Comparison of ENCODE assay signal across 14 cellular contexts in genomic region chr12:97943359-97943758, GRCh38.
A peak's percentile ranks its signal among the peaks of the same experiment; 100 is the strongest.
DNase-seq lines count a peak whose midpoint lies in the region; ATAC-seq and TF ChIP-seq lines count a peak whose summit lies in the region.
"Had no signal": no experiment of that assay in that cellular context is flagged by ENCODE, and none has a peak within 500 bp of the region (broad histone marks: within the 10 kb centered on the region; RNA-seq: fewer than 3 reads in every experiment).

No MANE protein-coding gene starts in this region.

- no peak overlapping the region for H3K4ac ChIP-seq in H9 (ENCODE audit: low read depth, low read length)

- no peak overlapping the region for H4K91ac ChIP-seq in H9 (ENCODE audit: insufficient read length, low read depth, low read length)

- DNase-seq in A673 (ENCODE audit: low spot score) (no peak), H9 (no peak), PC-3 (peak; percentile 13), foreskin keratinocyte (no peak), NCI-H2029 treated with DMSO at 0.1 percent for 48 hours (lab: John Stamatoyannopoulos, UW) (no peak), cerebellar nuclear complex (lab: John Stamatoyannopoulos, UW) (no peak)
- DNase-seq: activated CD4-positive, alpha-beta T cell treated with anti-CD3 and anti-CD28 coated beads, Interleukin-2, amount 50 U/mL, for 1 hour; activated effector memory CD4-positive, alpha-beta T cell treated with anti-CD3 and anti-CD28 coated beads, Interleukin-2, amount 50 U/mL, for 16 hours; COR-L47; erythroblast; left ventricle myocardium inferior; NCI-H1417 treated with DMSO at 0.1 percent for 48 hours had no signal

- H3K23ac ChIP-seq in H9 (ENCODE audit: insufficient read length, low read depth, low read length): no peak overlapping the region

- H2BK15ac ChIP-seq in H9 (ENCODE audit: low read depth, low read length): no peak overlapping the region

- no peak overlapping the region for H3K27ac ChIP-seq in A673 (ENCODE audit: low read depth, low read length, poor library complexity, severe bottlenecking)
- no peak overlapping the region for H3K27ac ChIP-seq in H9 (ENCODE audit: insufficient read length, low read depth, low read length)
- H3K27ac ChIP-seq in PC-3 (ENCODE audit: low read length): no peak overlapping the region
- H3K27ac ChIP-seq in foreskin keratinocyte: no peak overlapping the region
- H3K27ac ChIP-seq: left ventricle myocardium inferior, suprapubic skin had no signal

- H3K36me3 Mint-ChIP-seq in H9 (ENCODE audit: insufficient read depth in 1 of 3, low read depth in 3 of 3): peaks cover 13 to 19% (median 13%) of the 10 kb centered on the region in 3 experiments

- POLR2A ChIA-PET in A673 (lab: Charles Lee; ENCODE audit: low non-redundant PET): interaction anchor here (0.6 kb wide), 1 partner anchor 358 kb away, joined by 3 read pairs; no protein-coding TSS in a partner anchor
- POLR2A ChIA-PET in PC-3 (lab: Charles Lee; ENCODE audit: unreplicated experiment): no interaction called here

- no peak overlapping the region for H3K56ac ChIP-seq in H9 (ENCODE audit: insufficient read length, low read depth, low read length)

- no peak overlapping the region for H2AFZ ChIP-seq in H9 (ENCODE audit: low read length)
- no peak overlapping the region for H2AFZ ChIP-seq in PC-3 (ENCODE audit: low read length)

- no peak overlapping the region for H2BK5ac ChIP-seq in H9 (ENCODE audit: insufficient read length, low read length)

- H3K4me3 ChIP-seq in A673 (ENCODE audit: low read depth, low read length, poor library complexity, severe bottlenecking) (no peak overlapping the region), PC-3 (ENCODE audit: low read length) (no peak overlapping the region)
- H3K4me3 ChIP-seq: left ventricle myocardium inferior, suprapubic skin had no signal

- no peak overlapping the region for H3K9ac ChIP-seq in H9 (ENCODE audit: extremely low read depth, insufficient read length, low read length)
- H3K9ac ChIP-seq in PC-3 (ENCODE audit: low read length): no peak overlapping the region

- H3K36me3 ChIP-seq in A673 (ENCODE audit: insufficient read depth, low read length, poor library complexity, severe bottlenecking): no peaks in the 10 kb centered on the region
- no peaks in the 10 kb centered on the region for H3K36me3 ChIP-seq in PC-3 (ENCODE audit: low read depth, low read length)
- H3K36me3 ChIP-seq: left ventricle myocardium inferior, suprapubic skin had no signal

- H3K27me3 ChIP-seq in A673 (replicated peaks; ENCODE audit: insufficient read depth, low read depth, low read length, poor library complexity) (peaks cover 13% of the 10 kb centered on the region), H9 (ENCODE audit: insufficient read depth, low read length) (no peaks in the 10 kb centered on the region), PC-3 (ENCODE audit: low read length) (no peaks in the 10 kb centered on the region), foreskin keratinocyte (no peaks in the 10 kb centered on the region)
- H3K27me3 ChIP-seq: suprapubic skin had no signal

- no peak overlapping the region for H3K14ac ChIP-seq in H9 (ENCODE audit: insufficient read depth, low read length)

- H3K9me3 ChIP-seq in A673 (ENCODE audit: low read depth, low read length, poor library complexity, severe bottlenecking): no peaks in the 10 kb centered on the region
- H3K9me3 ChIP-seq in H9 (ENCODE audit: control insufficient read depth, low read depth, low read length): no peaks in the 10 kb centered on the region
- H3K9me3 ChIP-seq in PC-3 (ENCODE audit: low read length): no peaks in the 10 kb centered on the region
- H3K9me3 ChIP-seq: suprapubic skin had no signal

- H2AK5ac ChIP-seq in H9 (ENCODE audit: insufficient read length, low read length): no peak overlapping the region

- H3K9me2 ChIP-seq in PC-3 (replicated peaks; ENCODE audit: low read length): no peaks in the 10 kb centered on the region

- intact Hi-C loops in A673 (cut with micrococcal nuclease; ENCODE audit: unreplicated experiment): no loop called here
- intact Hi-C loops in PC-3 (cut with micrococcal nuclease): no loop called here

- no peak overlapping the region for H3K4me3 Mint-ChIP-seq in H9

- no peaks in the 10 kb centered on the region for H4K20me1 ChIP-seq in H9 (ENCODE audit: control insufficient read depth, insufficient read depth, insufficient read length)
- no peaks in the 10 kb centered on the region for H4K20me1 ChIP-seq in PC-3 (ENCODE audit: low read length)

- H3K4me2 ChIP-seq in H9 (ENCODE audit: insufficient read depth, insufficient read length, low read length) (no peak overlapping the region), PC-3 (ENCODE audit: low read length) (no peak overlapping the region)

- no peak overlapping the region for H4K5ac ChIP-seq in H9 (ENCODE audit: insufficient read length, low read depth, low read length)

- no CpG with 5 or more reads among the region's 1 CpG for WGBS in H9 (ENCODE audit: extremely low coverage, insufficient read length, low lambda C conversion rate)

- 0 out of 2 replicates have a peak, but pooled peaks have one; percentile 28 for TF ChIP-seq CTCF in A673 (conservative IDR thresholded peaks at IDR 0.05; ENCODE audit: low read depth, low read length)
- peak; percentile 44 for TF ChIP-seq CTCF in H9 (conservative IDR thresholded peaks at IDR 0.05)
- peak; percentile 33 for TF ChIP-seq CTCF in PC-3 (conservative IDR thresholded peaks at IDR 0.05; ENCODE audit: low read depth, low read length)
- peak; percentile 41 for TF ChIP-seq CTCF in foreskin keratinocyte (conservative IDR thresholded peaks at IDR 0.05)

- H3K18ac ChIP-seq in H9 (ENCODE audit: insufficient read length, low read depth, low read length): no peak overlapping the region

- H3F3A ChIP-seq in PC-3 (ENCODE audit: low read length, unreplicated experiment): no peaks in the 10 kb centered on the region

- BruUV-seq in A673 (replicated peaks; lab: Mats Ljungman, UMichigan) (no TSS peak), PC-3 (replicated peaks; lab: Mats Ljungman, UMichigan) (no TSS peak)

- no peak overlapping the region for H3T11ph ChIP-seq in H9 (ENCODE audit: low read length)

- no peak overlapping the region for H2BK20ac ChIP-seq in H9 (ENCODE audit: low read depth, low read length, poor library complexity, severe bottlenecking)

- H3K79me1 ChIP-seq in H9 (ENCODE audit: insufficient read depth, low read depth, low read length, poor library complexity, severe bottlenecking): no peaks in the 10 kb centered on the region

- H3K4me1 Mint-ChIP-seq in H9: peaks cover 4 to 11% of the 10 kb centered on the region in 2 experiments

- no peak for ATAC-seq in PC-3
- ATAC-seq in foreskin keratinocyte: no peak
- ATAC-seq in HG03175 (IDR thresholded peaks at IDR 0.05; ENCODE audit: unreplicated experiment): no peak

- no peak overlapping the region for H3K27ac Mint-ChIP-seq in H9

- no peak overlapping the region for H2BK12ac ChIP-seq in H9 (ENCODE audit: insufficient read length, low read depth, low read length)

- CTCF ChIA-PET in A673 (lab: Charles Lee) (no interaction called here), PC-3 (lab: Charles Lee) (no interaction called here)

- no peaks in the 10 kb centered on the region for H3K23me2 ChIP-seq in H9 (ENCODE audit: insufficient read length, low read depth, low read length, poor library complexity, severe bottlenecking)

- H3K9me3 Mint-ChIP-seq in H9: peaks cover 17 to 19% of the 10 kb centered on the region in 2 experiments

- H3K4me1 ChIP-seq in A673 (ENCODE audit: insufficient read depth, low read length, poor library complexity, severe bottlenecking) (no peaks in the 10 kb centered on the region), H9 (ENCODE audit: insufficient read depth, low read length) (no peaks in the 10 kb centered on the region), PC-3 (ENCODE audit: insufficient read depth, low read length) (no peaks in the 10 kb centered on the region), foreskin keratinocyte (peaks cover 17% of the 10 kb centered on the region)
- H3K4me1 ChIP-seq: left ventricle myocardium inferior, suprapubic skin had no signal

- no peak overlapping the region for H4K8ac ChIP-seq in H9 (replicated peaks; ENCODE audit: insufficient read length, low read depth, low read length)

- H3K79me2 ChIP-seq in H9 (ENCODE audit: insufficient read depth, low read length): no peaks in the 10 kb centered on the region
- no peaks in the 10 kb centered on the region for H3K79me2 ChIP-seq in PC-3 (ENCODE audit: low read length)

- no peaks in the 10 kb centered on the region for H3K27me3 Mint-ChIP-seq in H9 (ENCODE audit: low read depth)

- H2BK120ac ChIP-seq in H9 (ENCODE audit: low read depth, low read length, poor library complexity, severe bottlenecking): no peak overlapping the region
